Comparison of ENCODE assay signal across 11 cellular contexts in genomic region chr2:221529177-221529942, GRCh38. TPM values are rescaled to one million over a fixed set of nuclear protein-coding genes. Genes with fewer than 3 reads are reported as not detected.
DNase-seq lines count a peak whose midpoint lies in the region; ATAC-seq, FAIRE-seq and TF ChIP-seq lines count a peak whose summit lies in the region.
"Had no signal": no experiment of that assay in that cellular context is flagged by ENCODE, and none has a peak within 500 bp of the region (broad histone marks: within the 10 kb centered on the region; RNA-seq: fewer than 3 reads in every experiment).

No MANE protein-coding gene starts in this region.

- H3K4me1 Mint-ChIP-seq in Caco-2 (ENCODE audit: low read depth, unreplicated experiment): peaks cover 59% of the 10 kb centered on the region
- peaks cover 79% of the 10 kb centered on the region for H3K4me1 Mint-ChIP-seq in nephron progenitor cell

- H3K27ac Mint-ChIP-seq in Caco-2 (ENCODE audit: unreplicated experiment) (peak overlapping the region; percentile 39), nephron progenitor cell (peak overlapping the region; percentile 92)

- H3K27me3 ChIP-seq in Caco-2 (replicated peaks; ENCODE audit: control insufficient read depth, insufficient read depth, low read length) (no peaks in the 10 kb centered on the region), endothelial cell of umbilical vein (ENCODE audit: control insufficient read depth in 2 of 2, insufficient read depth in 2 of 2, low read length in 2 of 2) (no peaks in the 10 kb centered on the region)

- no peaks in the 10 kb centered on the region for H3K79me2 ChIP-seq in endothelial cell of umbilical vein (ENCODE audit: control insufficient read depth, insufficient read depth, low read length)

- no peaks in the 10 kb centered on the region for H4K20me1 ChIP-seq in endothelial cell of umbilical vein (replicated peaks; ENCODE audit: control insufficient read depth, extremely low read depth, insufficient read depth, low read length)

- intact Hi-C loops in Caco-2 (cut with micrococcal nuclease; ENCODE audit: unreplicated experiment) (no loop called here), endothelial cell of umbilical vein (cut with micrococcal nuclease) (loop anchor here (1.0 kb wide), 2 partner anchors 106 to 293 kb away; no protein-coding TSS in a partner anchor)

- DNase-seq in Caco-2 (no peak), endothelial cell of umbilical vein (ENCODE audit: low read depth, low spot score) (peak; percentile 69), nephron progenitor cell (no peak), SKM-1 treated with dmso at 0.1 percent for 144 hours (lab: John Stamatoyannopoulos, UW; ENCODE audit: unreplicated experiment) (no peak), NCI-H1436 (lab: John Stamatoyannopoulos, UW) (no peak), LoVo (ENCODE audit: low spot score) (no peak)
- DNase-seq: activated CD8-positive, alpha-beta memory T cell treated with anti-CD3 and anti-CD28 coated beads for 24 hours; small intestine had no signal

- TF ChIP-seq CTCF in Caco-2 (IDR thresholded peaks at IDR 0.05; ENCODE audit: insufficient read depth in 1 of 2, low read depth in 1 of 2, low read length in 1 of 2, severe bottlenecking in 1 of 2, unreplicated experiment in 1 of 2) (no peak), VCaP (conservative IDR thresholded peaks at IDR 0.05) (no peak), endothelial cell of umbilical vein (IDR thresholded peaks at IDR 0.05; ENCODE audit: extremely low read depth in 1 of 2, insufficient read depth in 1 of 2, low read depth in 1 of 2, low read length in 2 of 2) (no peak), nephron progenitor cell (IDR thresholded peaks at IDR 0.05) (no peak)

- ATAC-seq in GM19328 (IDR thresholded peaks at IDR 0.05; ENCODE audit: unreplicated experiment): no peak

- H3K4me3 ChIP-seq in Caco-2 (ENCODE audit: low read depth, low read length) (no peak overlapping the region), endothelial cell of umbilical vein (replicated peaks in 1 of 3; ENCODE audit: insufficient read depth in 1 of 3, low read depth in 1 of 3, low read length in 3 of 3) (peak overlapping the region in 1 of 3 experiments; percentile 37)

- H3K4me1 ChIP-seq in Caco-2: peaks cover 69% of the 10 kb centered on the region
- H3K4me1 ChIP-seq in endothelial cell of umbilical vein (ENCODE audit: control insufficient read depth, extremely low read depth, insufficient read depth, low read length): peaks cover 41% of the 10 kb centered on the region

- H3K9me3 Mint-ChIP-seq in Caco-2 (ENCODE audit: unreplicated experiment) (no peaks in the 10 kb centered on the region), nephron progenitor cell (no peaks in the 10 kb centered on the region)

- peak overlapping the region; percentile 87 for H3K27ac ChIP-seq in VCaP
- peak overlapping the region; percentile 88 for H3K27ac ChIP-seq in endothelial cell of umbilical vein (ENCODE audit: insufficient read depth, low read depth, low read length)

- H3K27me3 Mint-ChIP-seq in Caco-2 (ENCODE audit: insufficient read depth, unreplicated experiment) (no peaks in the 10 kb centered on the region), nephron progenitor cell (ENCODE audit: low read depth, poor library complexity) (no peaks in the 10 kb centered on the region)

- dilution Hi-C loops in endothelial cell of umbilical vein (cut with MboI; ENCODE audit: extremely low pct_ligation_motif_present, low sequenced_read_pairs): no loop called here

- POLR2A ChIA-PET in Caco-2 (lab: Charles Lee): no interaction called here
- POLR2A ChIA-PET in endothelial cell of umbilical vein (lab: Charles Lee): interaction anchor here (1.4 kb wide), 1 partner anchor 11 kb away, joined by 5 read pairs; no protein-coding TSS in a partner anchor

- no peak for FAIRE-seq in endothelial cell of umbilical vein (lab: Jason Lieb, UNC)
- FAIRE-seq: D721Med, small intestine had no signal

- TF ChIP-seq POLR2A in endothelial cell of umbilical vein (IDR thresholded peaks at IDR 0.05; ENCODE audit: low read depth, low read length): no peak

- H3K36me3 Mint-ChIP-seq in Caco-2 (ENCODE audit: insufficient read depth, unreplicated experiment): peaks cover 52% of the 10 kb centered on the region
- H3K36me3 Mint-ChIP-seq in nephron progenitor cell (ENCODE audit: low read depth): peaks cover 15% of the 10 kb centered on the region

- H3K9me1 ChIP-seq in endothelial cell of umbilical vein (replicated peaks; ENCODE audit: control insufficient read depth, extremely low read depth, insufficient read depth, low read length): no peaks in the 10 kb centered on the region

- peak overlapping the region; percentile 79 for H3K4me2 ChIP-seq in endothelial cell of umbilical vein (ENCODE audit: insufficient read depth, low read length)

- H3K4me3 Mint-ChIP-seq in Caco-2 (ENCODE audit: unreplicated experiment) (peak overlapping the region; percentile 43), nephron progenitor cell (no peak overlapping the region)

- CTCF ChIA-PET in Caco-2 (lab: Charles Lee): no interaction called here
- CTCF ChIA-PET in endothelial cell of umbilical vein (lab: Charles Lee): interaction anchor here (1.0 to 3.0 kb wide), 6 partner anchors 10 to 191 kb away, joined by 3 to 11 read pairs (median 4); partner anchors contain the start of gene EPHA4

- BruUV-seq in Caco-2 (replicated peaks; lab: Mats Ljungman, UMichigan): no TSS peak
- BruUV-seq in endothelial cell of umbilical vein (replicated peaks; lab: Mats Ljungman, UMichigan): TSS peak; percentile 83

- H3K36me3 ChIP-seq in Caco-2 (ENCODE audit: control insufficient read depth, insufficient read depth, low read length) (0 out of 2 replicates have a peak, but pooled peaks cover 2% of the 10 kb centered on the region), endothelial cell of umbilical vein (ENCODE audit: control insufficient read depth in 2 of 2, extremely low read depth in 1 of 2, insufficient read depth in 2 of 2, low read length in 2 of 2) (no peaks in the 10 kb centered on the region)

- peak overlapping the region; percentile 57 for H3K9ac ChIP-seq in endothelial cell of umbilical vein (replicated peaks; ENCODE audit: extremely low read depth, insufficient read depth, low read length)

- peak overlapping the region; percentile 70 for H2AFZ ChIP-seq in endothelial cell of umbilical vein (ENCODE audit: low read depth, low read length)

- H3K9me3 ChIP-seq in Caco-2 (no peaks in the 10 kb centered on the region), endothelial cell of umbilical vein (replicated peaks; ENCODE audit: control insufficient read depth, insufficient read depth, low read length) (no peaks in the 10 kb centered on the region)

TF ChIP-seq in endothelial cell of umbilical vein, 7 proteins besides CTCF, POLR2A, EP300 and RAD21:
- TF ChIP-seq POLR2AphosphoS5 (IDR thresholded peaks at IDR 0.05; ENCODE audit: insufficient read depth, low read depth, low read length) (peak; percentile 24), EZH2 (IDR thresholded peaks at IDR 0.05; ENCODE audit: borderline replicate concordance, low read depth, low read length, severe bottlenecking) (no peak), FOS (IDR thresholded peaks at IDR 0.05; ENCODE audit: borderline replicate concordance, insufficient read depth, low read length) (peak; percentile 11), MAX (IDR thresholded peaks at IDR 0.05; ENCODE audit: insufficient read depth, insufficient read length) (no peak)
TF ChIP-seq in endothelial cell of umbilical vein: peak in this region for 2.

RNA-seq across cellular contexts. Expression of gene EPHA4, which starts 42.7 kb away (rescaled TPM):
- total RNA-seq in Caco-2 (2022) (95.5 and 104 TPM in 2 replicates), endothelial cell of umbilical vein (17.4 and 19.8 TPM in 2 replicates)
- polyA plus RNA-seq in endothelial cell of umbilical vein: 11.5 and 11.9 TPM in 2 replicates
- polyA plus RNA-seq in endothelial cell of umbilical vein (2011; cell fraction: cytosol; rRNA removed): 6.4 and 7.6 TPM in 2 replicates
- 40.6 and 42.1 TPM in 2 replicates for polyA plus RNA-seq in endothelial cell of umbilical vein (2011; cell fraction: nucleus; rRNA removed)
- 11.0 and 18.2 TPM in 2 replicates for polyA plus RNA-seq in endothelial cell of umbilical vein (2012)
- 42.8 and 61.4 TPM in 2 replicates for polyA minus RNA-seq in endothelial cell of umbilical vein
- not detected for polyA minus RNA-seq in endothelial cell of umbilical vein (2011; cell fraction: cytosol; rRNA and poly(A)+ RNA removed)
- 73.1 and 96.4 TPM in 2 replicates for polyA minus RNA-seq in endothelial cell of umbilical vein (2011; cell fraction: nucleus; rRNA and poly(A)+ RNA removed)
